ENCODE assay signal across 11 cellular contexts in the genomic region with DNA sequence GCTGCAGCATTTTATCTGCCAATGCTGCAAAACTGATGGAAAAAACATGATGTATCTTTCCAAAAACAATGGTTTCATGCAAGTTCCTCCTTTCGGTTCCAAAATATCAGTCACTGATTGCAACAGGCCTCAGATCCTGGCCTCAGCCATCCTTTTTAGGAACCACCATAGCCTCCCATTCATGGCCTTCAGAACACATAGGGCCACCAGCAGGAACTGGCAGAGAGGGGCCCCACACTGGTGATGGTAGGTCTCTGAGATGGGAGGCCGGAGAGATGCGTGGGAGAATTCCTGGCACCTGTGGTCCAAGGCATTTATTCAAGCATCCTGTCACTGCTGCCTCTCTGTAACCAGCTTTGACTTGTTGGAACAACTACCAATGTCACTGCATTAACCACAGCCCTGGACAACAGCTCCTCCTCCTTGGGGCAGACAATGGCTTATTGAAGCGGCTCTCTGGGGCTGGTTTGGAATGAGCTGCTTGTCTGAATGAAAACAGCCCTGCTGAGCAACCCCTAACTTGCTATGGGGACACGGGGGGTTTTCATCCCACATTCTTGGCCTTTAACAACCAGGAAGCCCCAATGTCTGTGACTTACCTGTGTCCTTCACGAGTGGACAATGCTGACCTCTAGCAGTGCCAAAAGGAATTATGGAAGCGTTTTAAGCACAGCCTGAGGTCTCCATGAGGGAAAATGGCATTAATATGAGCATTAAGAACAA.
DNase-seq lines count a peak whose midpoint lies in the region; ATAC-seq and TF ChIP-seq lines count a peak whose summit lies in the region.
"Had no signal": no experiment of that assay in that cellular context is flagged by ENCODE, and none has a peak within 500 bp of the region (broad histone marks: within the 10 kb centered on the region; RNA-seq: fewer than 3 reads in every experiment).

No MANE protein-coding gene starts in this region.

- H3K36me3 ChIP-seq in neutrophil: no peaks in the 10 kb centered on the region

- H3K27ac ChIP-seq in neutrophil: peak overlapping the region; percentile 38

- H3K4me1 Mint-ChIP-seq in CD14-positive monocyte: peaks cover 47% of the 10 kb centered on the region

- intact Hi-C loops in CD14-positive monocyte (cut with micrococcal nuclease): no loop called here

- DNase-seq in CD14-positive monocyte (ENCODE audit: low spot score) (peak; percentile 79), SKM-1 (lab: John Stamatoyannopoulos, UW; ENCODE audit: unreplicated experiment) (peak; percentile 81), globus pallidus (ENCODE audit: low spot score) (peak; percentile 89)
- DNase-seq: H7 had no signal

- H3K27me3 ChIP-seq in neutrophil: no peaks in the 10 kb centered on the region

- H3K27me3 Mint-ChIP-seq in CD14-positive monocyte (ENCODE audit: low read depth in 3 of 3): peaks cover 0 to 6% (median 2%) of the 10 kb centered on the region in 3 donors
- H3K27me3 Mint-ChIP-seq: memory B cell had no signal

- H3K9me3 Mint-ChIP-seq in CD14-positive monocyte: no peaks in the 10 kb centered on the region
- H3K9me3 Mint-ChIP-seq: memory B cell had no signal

- H3K4me1 ChIP-seq in neutrophil (ENCODE audit: control insufficient read depth in 1 of 2, insufficient read depth in 1 of 2, low read depth in 1 of 2, low read length in 1 of 2): peaks cover 9 to 14% of the 10 kb centered on the region in 2 experiments

- no peak for ATAC-seq in HG02981 (IDR thresholded peaks at IDR 0.05; ENCODE audit: unreplicated experiment)
- no peak for ATAC-seq in esophagus mucosa
- ATAC-seq in HG02763 (IDR thresholded peaks at IDR 0.05; ENCODE audit: unreplicated experiment): no peak
- ATAC-seq in HG03354 (IDR thresholded peaks at IDR 0.05; ENCODE audit: poor library complexity, severe bottlenecking, unreplicated experiment): no peak

- peak overlapping the region in 1 of 2 donors; percentile 8 for H3K4me3 Mint-ChIP-seq in CD14-positive monocyte
- H3K4me3 Mint-ChIP-seq: memory B cell had no signal

- H3K9me3 ChIP-seq in neutrophil: no peaks in the 10 kb centered on the region

- no peak overlapping the region for H3K4me3 ChIP-seq in neutrophil (ENCODE audit: low read depth in 1 of 2, low read length in 1 of 2)
- H3K4me3 ChIP-seq: coronary artery had no signal

- peak overlapping the region; percentile 83 to 94 (median 91) for H3K27ac Mint-ChIP-seq in CD14-positive monocyte
- H3K27ac Mint-ChIP-seq: memory B cell had no signal

- peaks cover 22 to 26% of the 10 kb centered on the region in 2 donors for H3K36me3 Mint-ChIP-seq in CD14-positive monocyte

- TF ChIP-seq CTCF in CD14-positive monocyte (IDR thresholded peaks at IDR 0.05) (no peak), neutrophil (IDR thresholded peaks at IDR 0.05) (no peak)
